Comparison of ENCODE assay signal across 12 cellular contexts in genomic region chr11:93248602-93249001, GRCh38. TPM values are rescaled to one million over a fixed set of nuclear protein-coding genes. Genes with fewer than 3 reads are reported as not detected.
DNase-seq lines count a peak whose midpoint lies in the region; TF ChIP-seq lines count a peak whose summit lies in the region.
"Had no signal": no experiment of that assay in that cellular context is flagged by ENCODE, and none has a peak within 500 bp of the region (broad histone marks: within the 10 kb centered on the region; RNA-seq: fewer than 3 reads in every experiment).

No MANE protein-coding gene starts in this region.

- CTCF ChIA-PET in SK-N-SH (lab: Yijun Ruan, JAX): interaction anchor here (0.9 to 2.3 kb wide), 5 partner anchors 11 to 307 kb away, joined by 3 to 21 read pairs (median 6); no protein-coding TSS in a partner anchor

- H3K79me1 ChIP-seq in H9 (ENCODE audit: insufficient read depth, low read depth, low read length, poor library complexity, severe bottlenecking): no peaks in the 10 kb centered on the region

- H3K4me1 Mint-ChIP-seq in H9: no peaks in the 10 kb centered on the region
- H3K4me1 Mint-ChIP-seq in glutamatergic neuron (ENCODE audit: low read depth, unreplicated experiment): no peaks in the 10 kb centered on the region
- H3K4me1 Mint-ChIP-seq: activated naive CD8-positive, alpha-beta T cell treated with anti-CD3 and anti-CD28 coated beads, Interleukin-2, amount 10 ng/mL, durations not matched to agents 7 days and 5 days had no signal

- H3K36me3 Mint-ChIP-seq in H9 (ENCODE audit: insufficient read depth in 1 of 3, low read depth in 3 of 3) (no peaks in the 10 kb centered on the region), glutamatergic neuron (ENCODE audit: unreplicated experiment) (peaks cover 3% of the 10 kb centered on the region)
- H3K36me3 Mint-ChIP-seq: activated CD4-positive, alpha-beta memory T cell treated with anti-CD3 and anti-CD28 coated beads for 36 hours; activated naive CD8-positive, alpha-beta T cell treated with anti-CD3 and anti-CD28 coated beads, Interleukin-2, amount 10 ng/mL, durations not matched to agents 7 days and 5 days had no signal

- no peak overlapping the region for H3K4me3 ChIP-seq in SK-N-SH (ENCODE audit: low read depth in 2 of 2, low read length in 1 of 2)
- H3K4me3 ChIP-seq: SK-N-MC had no signal

- no peak overlapping the region for H2BK15ac ChIP-seq in H9 (ENCODE audit: low read depth, low read length)

- no peak overlapping the region for H2BK20ac ChIP-seq in H9 (ENCODE audit: low read depth, low read length, poor library complexity, severe bottlenecking)

- TF ChIP-seq RAD21 in SK-N-SH (IDR thresholded peaks at IDR 0.05; ENCODE audit: low read length): no peak; the same call in 1 of the 2 replicates

- H3K56ac ChIP-seq in H9 (ENCODE audit: insufficient read length, low read depth, low read length): no peak overlapping the region

- no peak overlapping the region for H3T11ph ChIP-seq in H9 (ENCODE audit: low read length)

- H4K20me1 ChIP-seq in H9 (ENCODE audit: control insufficient read depth, insufficient read depth, insufficient read length) (no peaks in the 10 kb centered on the region), SK-N-SH (ENCODE audit: insufficient read depth) (no peaks in the 10 kb centered on the region)

- H3K36me3 ChIP-seq in SK-N-SH (replicated peaks in 1 of 2; ENCODE audit: control insufficient read depth in 1 of 2, insufficient read depth in 2 of 2, low read length in 1 of 2): no peaks in the 10 kb centered on the region

- no peak overlapping the region for H2BK12ac ChIP-seq in H9 (ENCODE audit: insufficient read length, low read depth, low read length)

- no peaks in the 10 kb centered on the region for H3K23me2 ChIP-seq in H9 (ENCODE audit: insufficient read length, low read depth, low read length, poor library complexity, severe bottlenecking)

- H3K4ac ChIP-seq in H9 (ENCODE audit: low read depth, low read length): no peak overlapping the region

- H4K91ac ChIP-seq in H9 (ENCODE audit: insufficient read length, low read depth, low read length): no peak overlapping the region

- DNase-seq in H9 (no peak), SK-N-SH (no peak), iris pigment epithelial cell (ENCODE audit: low read depth) (peak; percentile 26), 8988T (no peak), medulla oblongata (ENCODE audit: extremely low spot score) (no peak), glutamatergic neuron (no peak), foreskin melanocyte (no peak)
- DNase-seq: activated CD4-positive, alpha-beta memory T cell treated with anti-CD3 and anti-CD28 coated beads for 36 hours; activated naive CD8-positive, alpha-beta T cell treated with anti-CD3 and anti-CD28 coated beads, Interleukin-2, amount 10 ng/mL, durations not matched to agents 7 days and 5 days had no signal

- H3K18ac ChIP-seq in H9 (ENCODE audit: insufficient read length, low read depth, low read length): no peak overlapping the region

- H3K9ac ChIP-seq in H9 (ENCODE audit: extremely low read depth, insufficient read length, low read length) (no peak overlapping the region), SK-N-SH (no peak overlapping the region)

- H3K23ac ChIP-seq in H9 (ENCODE audit: insufficient read length, low read depth, low read length): no peak overlapping the region

- no peak overlapping the region for H2AFZ ChIP-seq in H9 (ENCODE audit: low read length)
- no peak overlapping the region for H2AFZ ChIP-seq in SK-N-SH (ENCODE audit: low read depth)

- no peak overlapping the region for H4K5ac ChIP-seq in H9 (ENCODE audit: insufficient read length, low read depth, low read length)

- no peak overlapping the region for H4K8ac ChIP-seq in H9 (replicated peaks; ENCODE audit: insufficient read length, low read depth, low read length)

- WGBS in H9 (ENCODE audit: extremely low coverage, insufficient read length, low lambda C conversion rate): no CpG with 5 or more reads among the region's 1 CpG
- WGBS in SK-N-SH (ENCODE audit: low lambda C conversion rate): 5% methylated on average over 1 of the region's 1 CpG

- TF ChIP-seq CTCF in C4-2B (conservative IDR thresholded peaks at IDR 0.05) (peak; percentile 55), H9 (conservative IDR thresholded peaks at IDR 0.05) (peak; percentile 52), SK-N-SH (IDR thresholded peaks at IDR 0.05) (peak; percentile 42), glutamatergic neuron (IDR thresholded peaks at IDR 0.05; ENCODE audit: partially characterized antibody, unreplicated experiment) (no peak)

- H3F3A ChIP-seq in SK-N-SH (replicated peaks; ENCODE audit: insufficient read depth): no peaks in the 10 kb centered on the region

- no peak for TF ChIP-seq EP300 in SK-N-SH (IDR thresholded peaks at IDR 0.05; ENCODE audit: borderline replicate concordance in 1 of 2, low read depth in 1 of 2, low read length in 1 of 2)

- H3K27ac ChIP-seq in C4-2B (no peak overlapping the region), H9 (ENCODE audit: insufficient read length, low read depth, low read length) (no peak overlapping the region), SK-N-SH (ENCODE audit: low read depth in 2 of 2, low read length in 1 of 2) (no peak overlapping the region)
- H3K27ac ChIP-seq: epithelial cell of prostate, SK-N-MC had no signal

- H2AK5ac ChIP-seq in H9 (ENCODE audit: insufficient read length, low read length): no peak overlapping the region

- H3K27me3 ChIP-seq in H9 (ENCODE audit: insufficient read depth, low read length) (no peaks in the 10 kb centered on the region), SK-N-SH (ENCODE audit: insufficient read depth) (no peaks in the 10 kb centered on the region)

- H3K14ac ChIP-seq in H9 (ENCODE audit: insufficient read depth, low read length): no peak overlapping the region

- no peaks in the 10 kb centered on the region; the same call in 1 of the 2 replicates for H3K27me3 Mint-ChIP-seq in H9 (ENCODE audit: low read depth)
- H3K27me3 Mint-ChIP-seq in glutamatergic neuron (ENCODE audit: unreplicated experiment): no peaks in the 10 kb centered on the region

- H3K4me1 ChIP-seq in H9 (ENCODE audit: insufficient read depth, low read length) (no peaks in the 10 kb centered on the region), SK-N-SH (ENCODE audit: control insufficient read depth in 1 of 2, insufficient read depth in 2 of 2, low read depth in 1 of 2, low read length in 1 of 2) (no peaks in the 10 kb centered on the region)

- H3K9me2 ChIP-seq in SK-N-SH: no peaks in the 10 kb centered on the region

- no peak overlapping the region for H2BK120ac ChIP-seq in H9 (ENCODE audit: low read depth, low read length, poor library complexity, severe bottlenecking)

- POLR2A ChIA-PET in SK-N-SH (lab: Yijun Ruan, JAX): no interaction called here

- H3K79me2 ChIP-seq in H9 (ENCODE audit: insufficient read depth, low read length) (no peaks in the 10 kb centered on the region), SK-N-SH (ENCODE audit: insufficient read depth) (no peaks in the 10 kb centered on the region)

- H3K4me3 Mint-ChIP-seq in H9 (no peak overlapping the region), glutamatergic neuron (ENCODE audit: unreplicated experiment) (no peak overlapping the region)
- H3K4me3 Mint-ChIP-seq: activated CD4-positive, alpha-beta memory T cell treated with anti-CD3 and anti-CD28 coated beads for 36 hours; activated naive CD8-positive, alpha-beta T cell treated with anti-CD3 and anti-CD28 coated beads, Interleukin-2, amount 10 ng/mL, durations not matched to agents 7 days and 5 days had no signal

- H3K9me3 ChIP-seq in H9 (ENCODE audit: control insufficient read depth, low read depth, low read length) (no peaks in the 10 kb centered on the region), SK-N-SH (no peaks in the 10 kb centered on the region)

- H2BK5ac ChIP-seq in H9 (ENCODE audit: insufficient read length, low read length): no peak overlapping the region

- H3K9me3 Mint-ChIP-seq in H9: peaks cover 0 to under 1% of the 10 kb centered on the region in 2 experiments; a peak in 2 of 5 replicates
- H3K9me3 Mint-ChIP-seq in glutamatergic neuron (ENCODE audit: unreplicated experiment): no peaks in the 10 kb centered on the region
- H3K9me3 Mint-ChIP-seq: activated CD4-positive, alpha-beta memory T cell treated with anti-CD3 and anti-CD28 coated beads for 36 hours; activated naive CD8-positive, alpha-beta T cell treated with anti-CD3 and anti-CD28 coated beads, Interleukin-2, amount 10 ng/mL, durations not matched to agents 7 days and 5 days had no signal

- H3K4me2 ChIP-seq in H9 (ENCODE audit: insufficient read depth, insufficient read length, low read length) (no peak overlapping the region), SK-N-SH (no peak overlapping the region)

- H3K27ac Mint-ChIP-seq in H9 (no peak overlapping the region), glutamatergic neuron (ENCODE audit: unreplicated experiment) (no peak overlapping the region)
- H3K27ac Mint-ChIP-seq: activated CD4-positive, alpha-beta memory T cell treated with anti-CD3 and anti-CD28 coated beads for 36 hours; activated naive CD8-positive, alpha-beta T cell treated with anti-CD3 and anti-CD28 coated beads, Interleukin-2, amount 10 ng/mL, durations not matched to agents 7 days and 5 days had no signal

TF ChIP-seq in SK-N-SH, 30 proteins besides CTCF, POLR2A, EP300 and RAD21 (continues in another document):
- TF ChIP-seq GABPA (IDR thresholded peaks at IDR 0.05; ENCODE audit: low read depth) (no peak), JUND (IDR thresholded peaks at IDR 0.05) (no peak), TCF12 (IDR thresholded peaks at IDR 0.05) (no peak), GATA2 (CRISPR knock-in tag; IDR thresholded peaks at IDR 0.05) (no peak), YY1 (IDR thresholded peaks at IDR 0.05; ENCODE audit: low read depth) (no peak), USF1 (IDR thresholded peaks at IDR 0.05; ENCODE audit: borderline replicate concordance, low read depth) (no peak), FOXJ3 (CRISPR knock-in tag; IDR thresholded peaks at IDR 0.05) (no peak)

RNA-seq across cellular contexts. Expression of gene SLC36A4, which starts 50.8 kb away (rescaled TPM):
- total RNA-seq in H9 (2021) (30.0 and 33.3 TPM in 2 replicates), glutamatergic neuron (ENCODE audit: unreplicated experiment) (33.1 TPM)
- 7.3 and 9.7 TPM in 2 replicates for polyA plus RNA-seq in SK-N-SH (2012; rRNA removed)
- 13.7 and 14.3 TPM in 2 replicates for polyA plus RNA-seq in SK-N-SH (2012; cell fraction: cytosol; rRNA removed)
- 4.3 and 8.1 TPM in 2 replicates for polyA plus RNA-seq in SK-N-SH (2012; cell fraction: nucleus; rRNA removed)
